Comparison of ENCODE assay signal across 19 cellular contexts in genomic region chr1:14302025-14302424, GRCh38.
DNase-seq lines count a peak whose midpoint lies in the region; TF ChIP-seq lines count a peak whose summit lies in the region.
"Had no signal": no experiment of that assay in that cellular context is flagged by ENCODE, and none has a peak within 500 bp of the region (broad histone marks: within the 10 kb centered on the region; RNA-seq: fewer than 3 reads in every experiment).

No MANE protein-coding gene starts in this region.

- no TSS peak for BruUV-seq in OCI-LY7 (replicated peaks; lab: Mats Ljungman, UMichigan)

- DNase-seq in OCI-LY7 (ENCODE audit: low spot score) (no peak), esophagus squamous epithelium (lab: John Stamatoyannopoulos, UW) (no peak), GM19238 (ENCODE audit: insufficient read length, low spot score) (no peak), NCI-H2107 treated with DMSO at 0.1 percent for 48 hours (lab: John Stamatoyannopoulos, UW; ENCODE audit: unreplicated experiment) (no peak)
- DNase-seq in activated CD4-positive, alpha-beta T cell treated with anti-CD3 and anti-CD28 coated beads, Interleukin-2, amount 50 U/mL, for 48 hours, result no peak
- DNase-seq: 8988T; ACHN; AML-193; Calu3; CD4-positive, alpha-beta memory T cell; COR-L47; DMS53; DMS79 treated with DMSO at 0.1 percent for 48 hours; GF-D8; GM23248; H7; HCEC 1CT had no signal

- H4K20me1 ChIP-seq in OCI-LY7 (ENCODE audit: insufficient read depth, low read length), result no peaks in the 10 kb centered on the region
- H4K20me1 ChIP-seq in neural cell (ENCODE audit: insufficient read depth), result no peaks in the 10 kb centered on the region

- H3K9ac ChIP-seq in neural cell (ENCODE audit: low read length), result no peak overlapping the region
- H3K9ac ChIP-seq: GM23248 had no signal

- TF ChIP-seq CTCF in OCI-LY7 (conservative IDR thresholded peaks at IDR 0.05; ENCODE audit: low read length) (no peak), esophagus squamous epithelium (IDR thresholded peaks at IDR 0.05) (no peak), neural cell (IDR thresholded peaks at IDR 0.05; ENCODE audit: poor library complexity, severe bottlenecking) (no peak)

- H2AFZ ChIP-seq in OCI-LY7 (ENCODE audit: low read length), result peak overlapping the region; percentile 7; the same call in 1 of the 2 replicates
- no peak overlapping the region for H2AFZ ChIP-seq in neural cell (ENCODE audit: low read depth, low read length)
- H2AFZ ChIP-seq: GM23248 had no signal

- H3K9me3 ChIP-seq in OCI-LY7 (ENCODE audit: low read length) (0 out of 2 replicates have a peak, but pooled peaks cover 2% of the 10 kb centered on the region), esophagus squamous epithelium (no peaks in the 10 kb centered on the region), neural cell (ENCODE audit: low read length) (no peaks in the 10 kb centered on the region)
- H3K9me3 ChIP-seq: A549 had no signal

- H3K9me2 ChIP-seq in OCI-LY7 (ENCODE audit: insufficient read depth, low read length) (no peaks in the 10 kb centered on the region), neural cell (ENCODE audit: insufficient read depth, low read length) (no peaks in the 10 kb centered on the region)

- no peak overlapping the region for H3K4me2 ChIP-seq in OCI-LY7 (ENCODE audit: low read length)
- no peak overlapping the region for H3K4me2 ChIP-seq in neural cell (ENCODE audit: low read length)
- H3K4me2 ChIP-seq: A549 had no signal

- POLR2A ChIA-PET in OCI-LY7 (lab: Charles Lee), result no interaction called here

- TF ChIP-seq EP300 in neural cell (conservative IDR thresholded peaks at IDR 0.05; ENCODE audit: poor library complexity, severe bottlenecking), result peak; percentile 89

- H3K79me2 ChIP-seq in OCI-LY7 (ENCODE audit: insufficient read depth, low read depth, low read length) (no peaks in the 10 kb centered on the region), neural cell (replicated peaks; ENCODE audit: insufficient read depth, low read length) (no peaks in the 10 kb centered on the region)

- no peak for TF ChIP-seq POLR2A in esophagus squamous epithelium (IDR thresholded peaks at IDR 0.05)

- no peak overlapping the region for H3K4me3 ChIP-seq in OCI-LY7 (ENCODE audit: low read depth, low read length, poor library complexity, severe bottlenecking)
- no peak overlapping the region for H3K4me3 ChIP-seq in esophagus squamous epithelium
- no peak overlapping the region for H3K4me3 ChIP-seq in neural cell (ENCODE audit: low read length)
- H3K4me3 ChIP-seq: A549, GM23248 had no signal

- H3K4me1 ChIP-seq in OCI-LY7 (ENCODE audit: insufficient read depth, low read length, poor library complexity, severe bottlenecking), result peaks cover 94% of the 10 kb centered on the region
- H3K4me1 ChIP-seq in esophagus squamous epithelium, result peaks cover 31 to 89% (median 38%) of the 10 kb centered on the region in 3 donors
- H3K4me1 ChIP-seq: A549 had no signal

- no peak for TF ChIP-seq RAD21 in neural cell (conservative IDR thresholded peaks at IDR 0.05)

- no peaks in the 10 kb centered on the region for H3K27me3 ChIP-seq in esophagus squamous epithelium
- no peaks in the 10 kb centered on the region for H3K27me3 ChIP-seq in neural cell (ENCODE audit: insufficient read depth, low read depth, low read length)

- 60% methylated on average over 2 to 3 of the region's 3 CpGs for WGBS in esophagus squamous epithelium, 2 donors

- CTCF ChIA-PET in OCI-LY7 (lab: Charles Lee; ENCODE audit: unreplicated experiment), result no interaction called here

- H3K36me3 ChIP-seq in OCI-LY7 (ENCODE audit: insufficient read depth, low read length), result no peaks in the 10 kb centered on the region
- H3K36me3 ChIP-seq in esophagus squamous epithelium, result no peaks in the 10 kb centered on the region
- no peaks in the 10 kb centered on the region for H3K36me3 ChIP-seq in neural cell (ENCODE audit: insufficient read depth, low read length)

- H3K27ac ChIP-seq in OCI-LY7 (ENCODE audit: low read depth, low read length, poor library complexity, severe bottlenecking) (no peak overlapping the region), esophagus squamous epithelium (peak overlapping the region; percentile 25 to 87 (median 58)), neural cell (ENCODE audit: low read length) (peak overlapping the region; percentile 30)
- H3K27ac ChIP-seq: A549, GM23248 had no signal

- intact Hi-C loops in OCI-LY7 (cut with micrococcal nuclease; ENCODE audit: unreplicated experiment) (no loop called here), esophagus squamous epithelium (cut with DNase I) (no loop called here)

- H3F3A ChIP-seq in neural cell (ENCODE audit: insufficient read depth, low read length, poor library complexity, severe bottlenecking), result no peaks in the 10 kb centered on the region

TF ChIP-seq in neural cell, 6 proteins besides CTCF, POLR2A, EP300 and RAD21:
- TF ChIP-seq POLR2AphosphoS5 (IDR thresholded peaks at IDR 0.05) (peak; percentile 73), MXI1 (conservative IDR thresholded peaks at IDR 0.05; ENCODE audit: poor library complexity, severe bottlenecking) (no peak), TAF1 (IDR thresholded peaks at IDR 0.05; ENCODE audit: low read depth) (no peak), EZH2 (IDR thresholded peaks at IDR 0.05; ENCODE audit: borderline replicate concordance, insufficient read depth, low read length, poor library complexity, severe bottlenecking) (no peak), SMC3 (conservative IDR thresholded peaks at IDR 0.05; ENCODE audit: poor library complexity) (no peak), REST (IDR thresholded peaks at IDR 0.05; ENCODE audit: borderline replicate concordance) (peak; percentile 72)
